In genomic region chr2:215535726-215536125, GRCh38 we compare ENCODE assay signal across 2 cellular contexts.
TF ChIP-seq lines count a peak whose summit lies in the region.

No MANE protein-coding gene starts in this region.

TF ChIP-seq in SK-N-SH, 30 proteins besides CTCF, POLR2A, EP300 and RAD21 (continued from another document):
- TF ChIP-seq REST (IDR thresholded peaks at IDR 0.05; ENCODE audit: low read depth, low read length) (no peak), FOXM1 (IDR thresholded peaks at IDR 0.05; ENCODE audit: low read depth) (no peak), FOXJ3 (CRISPR knock-in tag; IDR thresholded peaks at IDR 0.05) (no peak), MAX (IDR thresholded peaks at IDR 0.05; ENCODE audit: low read depth) (no peak), ELF1 (IDR thresholded peaks at IDR 0.05) (no peak), NRF1 (IDR thresholded peaks at IDR 0.05; ENCODE audit: low read depth, low read length) (no peak)

TF ChIP-seq in SK-N-SH treated with all-trans-retinoic acid at 6 μM for 48 hours, 23 proteins besides CTCF, POLR2A, EP300 and RAD21 (continued from another document):
- TF ChIP-seq TSHZ2 (CRISPR knock-in tag; IDR thresholded peaks at IDR 0.05) (no peak), POU6F1 (CRISPR knock-in tag; IDR thresholded peaks at IDR 0.05; ENCODE audit: borderline replicate concordance, low read depth) (no peak)
